14 cellular contexts compared by ENCODE assay signal in genomic region chr16:1870365-1871082, GRCh38. TPM values are rescaled to one million over a fixed set of nuclear protein-coding genes. Genes with fewer than 3 reads are reported as not detected.
DNase-seq lines count a peak whose midpoint lies in the region; ATAC-seq, FAIRE-seq and TF ChIP-seq lines count a peak whose summit lies in the region.
"Had no signal": no experiment of that assay in that cellular context is flagged by ENCODE, and none has a peak within 500 bp of the region (broad histone marks: within the 10 kb centered on the region; RNA-seq: fewer than 3 reads in every experiment).

No MANE protein-coding gene starts in this region.

- no peak overlapping the region for H3K4me3 ChIP-seq in endothelial cell of umbilical vein (replicated peaks in 1 of 3; ENCODE audit: insufficient read depth in 1 of 3, low read depth in 1 of 3, low read length in 3 of 3)
- H3K4me3 ChIP-seq in osteoblast (ENCODE audit: insufficient read depth, low read length): no peak overlapping the region

- H3K27me3 Mint-ChIP-seq in natural killer cell treated with Interleukin-12 subunit alpha and Interleukin-12 subunit beta and Interleukin-15 and Interleukin-18, amount 100 ng/mL, for 72 hours: peaks cover 8 to 11% of the 10 kb centered on the region in 2 donors

- POLR2A ChIA-PET in endothelial cell of umbilical vein (lab: Charles Lee): no interaction called here

- peak; percentile 92 for DNase-seq in DMS53 (lab: John Stamatoyannopoulos, UW)
- peak; percentile 76 for DNase-seq in NCI-H345 treated with DMSO at 0.1 percent for 48 hours (lab: John Stamatoyannopoulos, UW; ENCODE audit: unreplicated experiment)
- DNase-seq in endothelial cell of umbilical vein (ENCODE audit: low read depth, low spot score): peak; percentile 29
- peak; percentile 89 for DNase-seq in osteoblast (ENCODE audit: insufficient read length, low spot score, missing footprints)
- no peak for DNase-seq in NCI-H1436 (lab: John Stamatoyannopoulos, UW)
- no peak for DNase-seq in natural killer cell treated with Interleukin-12 subunit alpha and Interleukin-12 subunit beta and Interleukin-15 and Interleukin-18, amount 100 ng/mL, for 72 hours (ENCODE audit: low spot score)
- DNase-seq in mesenteric fat pad (ENCODE audit: low spot score): no peak
- DNase-seq: DND-41, kidney, NCI-H526 treated with DMSO at 0.1 percent for 48 hours, retina had no signal

- H3K9ac ChIP-seq in endothelial cell of umbilical vein (replicated peaks; ENCODE audit: extremely low read depth, insufficient read depth, low read length): no peak overlapping the region

- CTCF ChIA-PET in endothelial cell of umbilical vein (lab: Charles Lee): interaction anchor here (0.6 to 1.0 kb wide), 2 partner anchors 9 to 26 kb away, joined by 3 to 5 read pairs; no protein-coding TSS in a partner anchor

- H3K4me1 Mint-ChIP-seq in natural killer cell treated with Interleukin-12 subunit alpha and Interleukin-12 subunit beta and Interleukin-15 and Interleukin-18, amount 100 ng/mL, for 72 hours (ENCODE audit: low read depth in 2 of 2): peaks cover 0 to 4% of the 10 kb centered on the region in 2 donors
- H3K4me1 Mint-ChIP-seq: activated T-helper 17 cell treated with anti-CD3 and anti-CD28 coated beads, Interleukin-2, amount 50 U/mL, for 72 hours had no signal

- intact Hi-C loops in endothelial cell of umbilical vein (cut with micrococcal nuclease): loop anchor here (5.0 kb wide), 1 partner anchor 33 kb away; no protein-coding TSS in a partner anchor

- no peak for ATAC-seq in HG02884 (IDR thresholded peaks at IDR 0.05; ENCODE audit: unreplicated experiment)
- ATAC-seq in natural killer cell treated with Interleukin-12 subunit alpha and Interleukin-12 subunit beta and Interleukin-15 and Interleukin-18, amount 100 ng/mL, for 72 hours: no peak
- ATAC-seq: activated T-helper 17 cell treated with anti-CD3 and anti-CD28 coated beads, Interleukin-2, amount 50 U/mL, for 72 hours had no signal

- peaks cover 2% of the 10 kb centered on the region for H3K4me1 ChIP-seq in endothelial cell of umbilical vein (ENCODE audit: control insufficient read depth, extremely low read depth, insufficient read depth, low read length)
- peaks cover 8% of the 10 kb centered on the region for H3K4me1 ChIP-seq in osteoblast (ENCODE audit: insufficient read depth, low read length)

- no peak for TF ChIP-seq CTCF in endothelial cell of umbilical vein (IDR thresholded peaks at IDR 0.05; ENCODE audit: extremely low read depth in 1 of 2, insufficient read depth in 1 of 2, low read depth in 1 of 2, low read length in 2 of 2)
- no peak for TF ChIP-seq CTCF in osteoblast (IDR thresholded peaks at IDR 0.05; ENCODE audit: extremely low read depth, low read depth, low read length)

- FAIRE-seq in endothelial cell of umbilical vein (lab: Jason Lieb, UNC): peak; percentile 89
- FAIRE-seq: kidney, TTC549 had no signal

- TF ChIP-seq POLR2A in endothelial cell of umbilical vein (IDR thresholded peaks at IDR 0.05; ENCODE audit: low read depth, low read length): no peak

- no peak overlapping the region for H2AFZ ChIP-seq in endothelial cell of umbilical vein (ENCODE audit: low read depth, low read length)
- H2AFZ ChIP-seq in osteoblast (ENCODE audit: low read length): no peak overlapping the region

- H3K27ac Mint-ChIP-seq in natural killer cell treated with Interleukin-12 subunit alpha and Interleukin-12 subunit beta and Interleukin-15 and Interleukin-18, amount 100 ng/mL, for 72 hours: no peak overlapping the region
- H3K27ac Mint-ChIP-seq: activated T-helper 17 cell treated with anti-CD3 and anti-CD28 coated beads, Interleukin-2, amount 50 U/mL, for 72 hours had no signal

- H3K79me2 ChIP-seq in endothelial cell of umbilical vein (ENCODE audit: control insufficient read depth, insufficient read depth, low read length) (no peaks in the 10 kb centered on the region), osteoblast (ENCODE audit: insufficient read depth, low read length) (no peaks in the 10 kb centered on the region)

- H3K36me3 ChIP-seq in endothelial cell of umbilical vein (ENCODE audit: control insufficient read depth in 2 of 2, extremely low read depth in 1 of 2, insufficient read depth in 2 of 2, low read length in 2 of 2) (no peaks in the 10 kb centered on the region), osteoblast (ENCODE audit: insufficient read depth, low read length) (no peaks in the 10 kb centered on the region)

- BruUV-seq in endothelial cell of umbilical vein (replicated peaks; lab: Mats Ljungman, UMichigan): no TSS peak

- dilution Hi-C loops in endothelial cell of umbilical vein (cut with MboI; ENCODE audit: extremely low pct_ligation_motif_present, low sequenced_read_pairs): no loop called here

- H3K27me3 ChIP-seq in endothelial cell of umbilical vein (ENCODE audit: control insufficient read depth in 2 of 2, insufficient read depth in 2 of 2, low read length in 2 of 2): peaks cover 0 to 7% of the 10 kb centered on the region in 2 experiments
- H3K27me3 ChIP-seq in osteoblast (ENCODE audit: insufficient read depth, low read length): peaks cover 29% of the 10 kb centered on the region

- no peak overlapping the region for H3K4me2 ChIP-seq in endothelial cell of umbilical vein (ENCODE audit: insufficient read depth, low read length)
- H3K4me2 ChIP-seq in osteoblast (ENCODE audit: insufficient read depth, low read length): peak overlapping the region; percentile 14

- H3K9me1 ChIP-seq in endothelial cell of umbilical vein (replicated peaks; ENCODE audit: control insufficient read depth, extremely low read depth, insufficient read depth, low read length): no peaks in the 10 kb centered on the region

- no peak overlapping the region for H3K27ac ChIP-seq in endothelial cell of umbilical vein (ENCODE audit: insufficient read depth, low read depth, low read length)
- H3K27ac ChIP-seq in osteoblast (ENCODE audit: low read depth, low read length): no peak overlapping the region

- H3K9me3 Mint-ChIP-seq in natural killer cell treated with Interleukin-12 subunit alpha and Interleukin-12 subunit beta and Interleukin-15 and Interleukin-18, amount 100 ng/mL, for 72 hours: no peaks in the 10 kb centered on the region
- H3K9me3 Mint-ChIP-seq: activated T-helper 17 cell treated with anti-CD3 and anti-CD28 coated beads, Interleukin-2, amount 50 U/mL, for 72 hours had no signal

- H3K36me3 Mint-ChIP-seq in natural killer cell treated with Interleukin-12 subunit alpha and Interleukin-12 subunit beta and Interleukin-15 and Interleukin-18, amount 100 ng/mL, for 72 hours: no peaks in the 10 kb centered on the region

- no peaks in the 10 kb centered on the region for H4K20me1 ChIP-seq in endothelial cell of umbilical vein (replicated peaks; ENCODE audit: control insufficient read depth, extremely low read depth, insufficient read depth, low read length)
- H4K20me1 ChIP-seq in osteoblast (ENCODE audit: insufficient read depth, low read length): no peaks in the 10 kb centered on the region

- H3K9me3 ChIP-seq in endothelial cell of umbilical vein (replicated peaks; ENCODE audit: control insufficient read depth, insufficient read depth, low read length) (no peaks in the 10 kb centered on the region), osteoblast (ENCODE audit: low read depth, low read length) (no peaks in the 10 kb centered on the region)

- no peak overlapping the region for H3K4me3 Mint-ChIP-seq in natural killer cell treated with Interleukin-12 subunit alpha and Interleukin-12 subunit beta and Interleukin-15 and Interleukin-18, amount 100 ng/mL, for 72 hours
- H3K4me3 Mint-ChIP-seq: activated T-helper 17 cell treated with anti-CD3 and anti-CD28 coated beads, Interleukin-2, amount 50 U/mL, for 72 hours had no signal

RNA-seq across cellular contexts. Expression of gene MEIOB, which starts 1.4 kb away (rescaled TPM):
- not detected in 2 replicates for total RNA-seq in endothelial cell of umbilical vein
- 0.04 TPM in 1 of 2 replicates, not detected in the other for polyA plus RNA-seq in endothelial cell of umbilical vein
- 0.05 and 0.13 TPM in 2 replicates for polyA plus RNA-seq in endothelial cell of umbilical vein (2011; cell fraction: cytosol; rRNA removed)
- 0.15 and 0.18 TPM in 2 replicates for polyA plus RNA-seq in endothelial cell of umbilical vein (2011; cell fraction: nucleus; rRNA removed)
- 0.12 TPM in 1 of 2 replicates, not detected in the other for polyA plus RNA-seq in endothelial cell of umbilical vein (2012)
- 0.81 TPM in 1 of 2 replicates, not detected in the other for polyA minus RNA-seq in endothelial cell of umbilical vein
- not detected for polyA minus RNA-seq in endothelial cell of umbilical vein (2011; cell fraction: cytosol; rRNA and poly(A)+ RNA removed)
- not detected in 2 replicates for polyA minus RNA-seq in endothelial cell of umbilical vein (2011; cell fraction: nucleus; rRNA and poly(A)+ RNA removed)
- total RNA-seq in osteoblast: not detected in 2 replicates
- not detected for total RNA-seq in natural killer cell treated with Interleukin-12 subunit alpha and Interleukin-12 subunit beta and Interleukin-15 and Interleukin-18, amount 100 ng/mL, for 72 hours
- total RNA-seq in mesenteric fat pad: not detected

RNA-seq across cellular contexts. Expression of gene FAHD1, which starts 43.5 kb away (rescaled TPM):
- 27.9 and 44.8 TPM in 2 replicates for total RNA-seq in endothelial cell of umbilical vein
- polyA plus RNA-seq in endothelial cell of umbilical vein: 69.2 and 85.0 TPM in 2 replicates
- polyA plus RNA-seq in endothelial cell of umbilical vein (2011; cell fraction: cytosol; rRNA removed): 77.9 and 81.8 TPM in 2 replicates
- polyA plus RNA-seq in endothelial cell of umbilical vein (2011; cell fraction: nucleus; rRNA removed): 19.9 and 22.1 TPM in 2 replicates
- polyA plus RNA-seq in endothelial cell of umbilical vein (2012): 34.1 and 40.2 TPM in 2 replicates
- polyA minus RNA-seq in endothelial cell of umbilical vein: 77.7 and 86.6 TPM in 2 replicates
- 33.1 TPM for polyA minus RNA-seq in endothelial cell of umbilical vein (2011; cell fraction: cytosol; rRNA and poly(A)+ RNA removed)
- polyA minus RNA-seq in endothelial cell of umbilical vein (2011; cell fraction: nucleus; rRNA and poly(A)+ RNA removed): 21.0 and 32.6 TPM in 2 replicates
- total RNA-seq in osteoblast: 63.1 and 72.7 TPM in 2 replicates
- total RNA-seq in natural killer cell treated with Interleukin-12 subunit alpha and Interleukin-12 subunit beta and Interleukin-15 and Interleukin-18, amount 100 ng/mL, for 72 hours: 10 to 100 TPM; 13.9 to 14.5 TPM
- 17.9 TPM for total RNA-seq in mesenteric fat pad

RNA-seq across cellular contexts. Expression of gene HAGH, which starts 43.9 kb away (rescaled TPM):
- 54.3 and 56.4 TPM in 2 replicates for total RNA-seq in endothelial cell of umbilical vein
- polyA plus RNA-seq in endothelial cell of umbilical vein: 84.2 and 122 TPM in 2 replicates
- polyA plus RNA-seq in endothelial cell of umbilical vein (2011; cell fraction: cytosol; rRNA removed): 55.3 and 77.9 TPM in 2 replicates
- polyA plus RNA-seq in endothelial cell of umbilical vein (2011; cell fraction: nucleus; rRNA removed): 46.2 and 50.2 TPM in 2 replicates
- polyA plus RNA-seq in endothelial cell of umbilical vein (2012): 36.4 and 54.0 TPM in 2 replicates
- polyA minus RNA-seq in endothelial cell of umbilical vein: 37.4 and 56.4 TPM in 2 replicates
- polyA minus RNA-seq in endothelial cell of umbilical vein (2011; cell fraction: cytosol; rRNA and poly(A)+ RNA removed): 22.3 TPM
- 8.8 and 23.1 TPM in 2 replicates for polyA minus RNA-seq in endothelial cell of umbilical vein (2011; cell fraction: nucleus; rRNA and poly(A)+ RNA removed)
- total RNA-seq in osteoblast: 28.9 and 32.9 TPM in 2 replicates
- total RNA-seq in natural killer cell treated with Interleukin-12 subunit alpha and Interleukin-12 subunit beta and Interleukin-15 and Interleukin-18, amount 100 ng/mL, for 72 hours: 10 to 100 TPM; 39.5 to 47.5 TPM
- 58.4 TPM for total RNA-seq in mesenteric fat pad

RNA-seq across cellular contexts. Expression of gene HS3ST6, which starts 47.7 kb away (rescaled TPM):
- total RNA-seq in endothelial cell of umbilical vein (not detected in 2 replicates), osteoblast (not detected in 2 replicates), mesenteric fat pad (not detected)
- not detected in 2 replicates for polyA plus RNA-seq in endothelial cell of umbilical vein
- not detected in 2 replicates for polyA plus RNA-seq in endothelial cell of umbilical vein (2011; cell fraction: cytosol; rRNA removed)
- not detected in 2 replicates for polyA plus RNA-seq in endothelial cell of umbilical vein (2011; cell fraction: nucleus; rRNA removed)
- polyA plus RNA-seq in endothelial cell of umbilical vein (2012): not detected in 2 replicates
- not detected in 2 replicates for polyA minus RNA-seq in endothelial cell of umbilical vein
- not detected for polyA minus RNA-seq in endothelial cell of umbilical vein (2011; cell fraction: cytosol; rRNA and poly(A)+ RNA removed)
- not detected in 2 replicates for polyA minus RNA-seq in endothelial cell of umbilical vein (2011; cell fraction: nucleus; rRNA and poly(A)+ RNA removed)
- total RNA-seq in natural killer cell treated with Interleukin-12 subunit alpha and Interleukin-12 subunit beta and Interleukin-15 and Interleukin-18, amount 100 ng/mL, for 72 hours: not detected
- total RNA-seq: activated T-helper 17 cell treated with anti-CD3 and anti-CD28 coated beads, Interleukin-2, amount 50 U/mL, for 72 hours had no signal

Comparison
In these comparisons a context has a peak if more than half of its experiments do, and no peak if none do; other contexts are left out.
1. DNase-seq: peak in DMS53 (single experiment), NCI-H345 treated with DMSO at 0.1 percent for 48 hours (single experiment), endothelial cell of umbilical vein (single experiment) and osteoblast (single experiment); none in NCI-H1436 (single experiment), natural killer cell treated with Interleukin-12 subunit alpha and Interleukin-12 subunit beta and Interleukin-15 and Interleukin-18, amount 100 ng/mL, for 72 hours (single experiment) and mesenteric fat pad (single experiment).